ENCODE assay signal across 13 cellular contexts in the genomic region with DNA sequence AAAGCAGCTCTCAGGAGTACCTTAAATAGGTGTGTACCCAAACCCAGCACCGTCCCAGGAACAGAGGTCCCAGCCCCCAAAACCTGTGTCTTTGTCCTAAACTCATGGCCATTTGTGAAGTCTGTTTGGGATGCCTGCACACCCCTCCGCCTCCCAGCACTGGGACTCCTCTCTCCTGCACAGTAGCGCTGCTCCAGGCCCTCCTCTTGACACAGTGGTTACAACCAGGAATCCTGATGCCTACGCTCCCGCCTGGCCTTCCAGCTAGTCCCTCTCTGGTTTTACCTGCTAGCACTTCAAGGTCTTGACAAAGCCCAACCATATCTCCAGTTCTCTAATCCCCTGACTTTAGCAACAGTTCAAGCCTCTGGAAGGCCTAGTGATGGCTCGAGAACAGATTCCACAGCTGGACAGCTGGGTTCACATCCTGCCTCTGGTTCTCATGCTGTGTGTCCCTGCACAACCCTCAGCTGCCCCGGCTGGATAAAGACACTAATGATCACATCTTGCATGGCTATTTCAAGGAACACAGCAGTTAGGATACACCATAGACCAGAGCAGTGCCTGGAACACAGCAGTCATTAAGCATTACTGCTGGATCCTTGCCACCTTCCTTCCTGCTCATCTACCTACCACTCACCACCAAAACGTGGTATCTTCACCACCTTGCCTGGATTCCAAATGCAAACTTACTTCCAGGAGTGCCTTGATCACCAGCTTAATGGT. TPM values are rescaled to one million over a fixed set of nuclear protein-coding genes. Genes with fewer than 3 reads are reported as not detected.
DNase-seq lines count a peak whose midpoint lies in the region; ATAC-seq and TF ChIP-seq lines count a peak whose summit lies in the region.
"Had no signal": no experiment of that assay in that cellular context is flagged by ENCODE, and none has a peak within 500 bp of the region (broad histone marks: within the 10 kb centered on the region; RNA-seq: fewer than 3 reads in every experiment).

No MANE protein-coding gene starts in this region.

- no peak for ATAC-seq in central memory CD8-positive, alpha-beta T cell (replicated peaks; ENCODE audit: extremely low read depth, poor library complexity, severe bottlenecking)
- no peak for ATAC-seq in HG02678 (IDR thresholded peaks at IDR 0.05; ENCODE audit: unreplicated experiment)

- TF ChIP-seq CTCF in progenitor cell of endocrine pancreas (IDR thresholded peaks at IDR 0.05; ENCODE audit: unreplicated experiment) = no peak
- no peak for TF ChIP-seq CTCF in vagina (IDR thresholded peaks at IDR 0.05)

- CTCF ChIA-PET in activated CD4-positive, alpha-beta T cell treated with anti-CD3 and anti-CD28 coated beads, Interleukin-2, amount 10 ng/mL, durations not matched to agents 7 days and 5 days (lab: Charles Lee) = interaction anchor here (2.0 kb wide), 1 partner anchor 127 kb away, joined by 9 read pairs; no protein-coding TSS in a partner anchor

- H3K36me3 Mint-ChIP-seq in activated CD4-positive, alpha-beta T cell treated with anti-CD3 and anti-CD28 coated beads, Interleukin-2, amount 10 ng/mL, durations not matched to agents 7 days and 5 days (ENCODE audit: low read depth) = peaks cover 68% of the 10 kb centered on the region
- H3K36me3 Mint-ChIP-seq in IgD-negative memory B cell = peaks cover 6% of the 10 kb centered on the region
- H3K36me3 Mint-ChIP-seq in central memory CD8-positive, alpha-beta T cell (ENCODE audit: insufficient read depth) = peaks cover 77% of the 10 kb centered on the region
- peaks cover 25% of the 10 kb centered on the region for H3K36me3 Mint-ChIP-seq in progenitor cell of endocrine pancreas (ENCODE audit: insufficient read depth)

- H3K9me3 Mint-ChIP-seq in activated CD4-positive, alpha-beta T cell treated with anti-CD3 and anti-CD28 coated beads, Interleukin-2, amount 10 ng/mL, durations not matched to agents 7 days and 5 days = no peaks in the 10 kb centered on the region
- H3K9me3 Mint-ChIP-seq in IgD-negative memory B cell (no peaks in the 10 kb centered on the region), progenitor cell of endocrine pancreas (ENCODE audit: low read depth) (no peaks in the 10 kb centered on the region)
- no peaks in the 10 kb centered on the region for H3K9me3 Mint-ChIP-seq in central memory CD8-positive, alpha-beta T cell
- H3K9me3 Mint-ChIP-seq: activated B cell treated with CpG ODN at 0.5 μM for 24 hours, memory B cell had no signal

- no peaks in the 10 kb centered on the region for H3K27me3 ChIP-seq in vagina
- H3K27me3 ChIP-seq: ascending aorta, heart left ventricle, tibial nerve had no signal

- POLR2A ChIA-PET in activated CD4-positive, alpha-beta T cell treated with anti-CD3 and anti-CD28 coated beads, Interleukin-2, amount 10 ng/mL, durations not matched to agents 7 days and 5 days (lab: Charles Lee) = interaction anchor here (0.6 kb wide), 1 partner anchor 76 kb away, joined by 3 read pairs; no protein-coding TSS in a partner anchor

- intact Hi-C loops in vagina (cut with DNase I) = no loop called here

- H3K4me3 Mint-ChIP-seq in activated CD4-positive, alpha-beta T cell treated with anti-CD3 and anti-CD28 coated beads, Interleukin-2, amount 10 ng/mL, durations not matched to agents 7 days and 5 days = no peak overlapping the region
- H3K4me3 Mint-ChIP-seq in IgD-negative memory B cell (peak overlapping the region in 1 of 4 donors; percentile 48), progenitor cell of endocrine pancreas (ENCODE audit: low read depth) (no peak overlapping the region)
- H3K4me3 Mint-ChIP-seq in central memory CD8-positive, alpha-beta T cell = peak overlapping the region; percentile 24
- H3K4me3 Mint-ChIP-seq: activated B cell treated with CpG ODN at 0.5 μM for 24 hours, memory B cell had no signal

- H3K27ac Mint-ChIP-seq in activated CD4-positive, alpha-beta T cell treated with anti-CD3 and anti-CD28 coated beads, Interleukin-2, amount 10 ng/mL, durations not matched to agents 7 days and 5 days = peak overlapping the region; percentile 33
- H3K27ac Mint-ChIP-seq in IgD-negative memory B cell (peak overlapping the region in 2 of 3 donors; percentile 15 to 90), progenitor cell of endocrine pancreas (peak overlapping the region; percentile 78)
- H3K27ac Mint-ChIP-seq in central memory CD8-positive, alpha-beta T cell (ENCODE audit: low read depth) = peak overlapping the region; percentile 67
- H3K27ac Mint-ChIP-seq: activated B cell treated with CpG ODN at 0.5 μM for 24 hours, memory B cell had no signal

- peaks cover 43% of the 10 kb centered on the region for H3K4me1 ChIP-seq in vagina

- DNase-seq in activated CD4-positive, alpha-beta T cell treated with anti-CD3 and anti-CD28 coated beads, Interleukin-2, amount 10 ng/mL, durations not matched to agents 7 days and 5 days = no peak
- DNase-seq in activated CD4-positive, alpha-beta T cell treated with anti-CD3 and anti-CD28 coated beads, Interleukin-2, amount 50 U/mL, for 4 hours = no peak
- no peak for DNase-seq in central memory CD8-positive, alpha-beta T cell (ENCODE audit: low spot score in 2 of 2)
- no peak for DNase-seq in progenitor cell of endocrine pancreas (ENCODE audit: low spot score, unreplicated experiment)
- DNase-seq in vagina (ENCODE audit: extremely low spot score in 2 of 2) = no peak
- no peak for DNase-seq in stimulated activated CD4-positive, alpha-beta T cell treated with anti-CD3 and anti-CD28 coated beads, Interleukin-1b, Interleukin-23, amount 100 ng/mL, for 48 hours

- H3K9me3 ChIP-seq in vagina = no peaks in the 10 kb centered on the region
- H3K9me3 ChIP-seq: ascending aorta, heart left ventricle, tibial nerve had no signal

- no peaks in the 10 kb centered on the region for H3K27me3 Mint-ChIP-seq in activated CD4-positive, alpha-beta T cell treated with anti-CD3 and anti-CD28 coated beads, Interleukin-2, amount 10 ng/mL, durations not matched to agents 7 days and 5 days
- H3K27me3 Mint-ChIP-seq in IgD-negative memory B cell (no peaks in the 10 kb centered on the region), progenitor cell of endocrine pancreas (no peaks in the 10 kb centered on the region)
- no peaks in the 10 kb centered on the region for H3K27me3 Mint-ChIP-seq in central memory CD8-positive, alpha-beta T cell
- H3K27me3 Mint-ChIP-seq: activated B cell treated with CpG ODN at 0.5 μM for 24 hours, memory B cell had no signal

- no peak overlapping the region for H3K4me3 ChIP-seq in vagina
- H3K4me3 ChIP-seq: ascending aorta, heart left ventricle, tibial nerve had no signal

- no peak for TF ChIP-seq POLR2A in vagina (IDR thresholded peaks at IDR 0.05)

- peaks cover 0 to 61% of the 10 kb centered on the region in 2 donors for H3K36me3 ChIP-seq in vagina

- H3K27ac ChIP-seq in vagina = no peak overlapping the region
- H3K27ac ChIP-seq: ascending aorta, tibial nerve had no signal

- H3K4me1 Mint-ChIP-seq in activated CD4-positive, alpha-beta T cell treated with anti-CD3 and anti-CD28 coated beads, Interleukin-2, amount 10 ng/mL, durations not matched to agents 7 days and 5 days = peaks cover 55% of the 10 kb centered on the region
- peaks cover 16 to 26% (median 17%) of the 10 kb centered on the region in 3 donors for H3K4me1 Mint-ChIP-seq in IgD-negative memory B cell
- H3K4me1 Mint-ChIP-seq in central memory CD8-positive, alpha-beta T cell = peaks cover 42% of the 10 kb centered on the region
- H3K4me1 Mint-ChIP-seq in progenitor cell of endocrine pancreas (ENCODE audit: low read depth) = peaks cover 17% of the 10 kb centered on the region

RNA-seq across cellular contexts. Expression of a gene that starts 5.6 kb away (rescaled TPM):
- 100 to 1,000 TPM; 250 to 306 TPM for total RNA-seq in activated CD4-positive, alpha-beta T cell treated with anti-CD3 and anti-CD28 coated beads, Interleukin-2, amount 10 ng/mL, durations not matched to agents 7 days and 5 days
- polyA plus RNA-seq in IgD-negative memory B cell = 428 TPM
- total RNA-seq in progenitor cell of endocrine pancreas = 221 and 234 TPM in 2 replicates
- total RNA-seq in vagina = 319 TPM

RNA-seq across cellular contexts. Expression of a gene that starts 5.9 kb away (rescaled TPM):
- 10 to 100 TPM; 17.3 to 19.7 TPM for total RNA-seq in activated CD4-positive, alpha-beta T cell treated with anti-CD3 and anti-CD28 coated beads, Interleukin-2, amount 10 ng/mL, durations not matched to agents 7 days and 5 days
- 1.4 TPM for polyA plus RNA-seq in IgD-negative memory B cell
- total RNA-seq in progenitor cell of endocrine pancreas (29.8 and 32.0 TPM in 2 replicates), vagina (25.3 TPM)

RNA-seq across cellular contexts. Expression of a gene that starts 15.4 kb away (rescaled TPM):
- 10 to 100 TPM; 42.6 to 47.1 TPM for total RNA-seq in activated CD4-positive, alpha-beta T cell treated with anti-CD3 and anti-CD28 coated beads, Interleukin-2, amount 10 ng/mL, durations not matched to agents 7 days and 5 days
- 0.98 TPM for polyA plus RNA-seq in IgD-negative memory B cell
- total RNA-seq in progenitor cell of endocrine pancreas (81.1 and 84.3 TPM in 2 replicates), vagina (23.6 TPM)

RNA-seq across cellular contexts. Expression of a gene that starts 45.2 kb away (rescaled TPM):
- 10 to 100 TPM; 33.6 to 37.3 TPM for total RNA-seq in activated CD4-positive, alpha-beta T cell treated with anti-CD3 and anti-CD28 coated beads, Interleukin-2, amount 10 ng/mL, durations not matched to agents 7 days and 5 days
- 26.2 TPM for polyA plus RNA-seq in IgD-negative memory B cell
- total RNA-seq in progenitor cell of endocrine pancreas (30.4 and 31.6 TPM in 2 replicates), vagina (13.3 TPM)
